1 cellular context compared by ENCODE assay signal in genomic region chr19:15264933-15265206, GRCh38.
TF ChIP-seq lines count a peak whose summit lies in the region.

No MANE protein-coding gene starts in this region.

TF ChIP-seq in HepG2, 621 proteins besides CTCF, POLR2A, EP300 and RAD21:
- no peak for TF ChIP-seq ZEB1 (IDR thresholded peaks at IDR 0.05; ENCODE audit: insufficient replicate concordance, low read depth)
- peak; percentile 65 for TF ChIP-seq RBM22 (optimal IDR thresholded peaks at IDR 0.05; ENCODE audit: low read length)
- no peak for TF ChIP-seq ZNF550 (CRISPR knock-in tag; IDR thresholded peaks at IDR 0.05; ENCODE audit: borderline replicate concordance)
- no peak for TF ChIP-seq ZUFSP (CRISPR knock-in tag; IDR thresholded peaks at IDR 0.05; ENCODE audit: borderline replicate concordance)
- TF ChIP-seq TEF (CRISPR knock-in tag; IDR thresholded peaks at IDR 0.05) = no peak
- TF ChIP-seq KDM6A (CRISPR knock-in tag; IDR thresholded peaks at IDR 0.05; ENCODE audit: low read depth) = no peak
